ENCODE assay signal across 22 cellular contexts in the genomic region with DNA sequence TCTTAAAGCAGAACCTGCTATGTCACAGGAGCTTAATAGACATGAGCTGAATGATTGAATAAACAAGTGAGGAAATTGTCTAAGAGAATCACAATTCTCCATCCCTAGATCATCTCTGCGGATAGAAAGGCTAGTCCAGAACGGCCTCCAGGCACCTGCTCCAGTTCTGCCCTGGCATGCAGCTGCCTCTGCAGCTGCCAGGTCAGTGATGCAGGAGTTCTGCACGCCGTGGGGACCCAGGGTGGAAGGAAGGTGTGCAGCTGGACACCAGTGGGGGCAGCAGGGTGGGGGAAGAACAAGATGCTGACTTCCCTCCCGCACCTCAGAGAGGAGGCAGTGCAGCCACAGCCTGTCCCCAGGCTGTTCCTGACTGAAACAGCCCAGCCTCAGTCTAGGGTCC.
A peak's percentile ranks its signal among the peaks of the same experiment; 100 is the strongest.
DNase-seq lines count a peak whose midpoint lies in the region; ATAC-seq and TF ChIP-seq lines count a peak whose summit lies in the region.
"Had no signal": no experiment of that assay in that cellular context is flagged by ENCODE, and none has a peak within 500 bp of the region (broad histone marks: within the 10 kb centered on the region; RNA-seq: fewer than 3 reads in every experiment).

No MANE protein-coding gene starts in this region.

- in situ Hi-C loops in gastrocnemius medialis (cut with MboI; ENCODE audit: low sequenced_read_pairs in 4 of 4): no loop called here

- no peaks in the 10 kb centered on the region for H3K27me3 ChIP-seq in cardiac muscle cell
- no peaks in the 10 kb centered on the region for H3K27me3 ChIP-seq in gastrocnemius medialis
- H3K27me3 ChIP-seq: BE2C, neutrophil had no signal

- H3K9me3 ChIP-seq in cardiac muscle cell (ENCODE audit: low read depth) (no peaks in the 10 kb centered on the region), gastrocnemius medialis (no peaks in the 10 kb centered on the region)
- H3K9me3 ChIP-seq: neutrophil, thoracic aorta had no signal

- H3K4me1 ChIP-seq in cardiac muscle cell (ENCODE audit: low read depth) (peaks cover 22% of the 10 kb centered on the region), gastrocnemius medialis (peaks cover 15 to 16% of the 10 kb centered on the region in 2 donors)

- no peaks in the 10 kb centered on the region for H3K4me1 Mint-ChIP-seq in progenitor cell of endocrine pancreas (ENCODE audit: low read depth)
- H3K4me1 Mint-ChIP-seq: IgD-negative memory B cell had no signal

- no peaks in the 10 kb centered on the region for H3K9me3 Mint-ChIP-seq in progenitor cell of endocrine pancreas (ENCODE audit: low read depth)
- H3K9me3 Mint-ChIP-seq: activated CD4-positive, alpha-beta T cell treated with anti-CD3 and anti-CD28 coated beads, Interleukin-2, amount 10 ng/mL, durations not matched to agents 24 days and 14 days; dendritic cell treated with granulocyte-macrophage colony-stimulating factor and Interleukin-4, amounts not matched to agents 40 ng/mL and 50 ng/mL, for 4 days; T-helper 2 cell treated with Interferon-gamma antibody and Interleukin-4, amounts not matched to agents 5 μg/mL and 100 μg/mL, for 36 hours had no signal

- H3K27ac ChIP-seq in cardiac muscle cell (peak overlapping the region; percentile 88), gastrocnemius medialis (peak overlapping the region in 3 of 4 donors; percentile 40 to 79 (median 71))
- H3K27ac ChIP-seq: neutrophil, thoracic aorta, VCaP had no signal

- ATAC-seq in gastrocnemius medialis: peak; percentile 55 to 69

- H3K36me3 ChIP-seq in cardiac muscle cell (no peaks in the 10 kb centered on the region), gastrocnemius medialis (no peaks in the 10 kb centered on the region)
- H3K36me3 ChIP-seq: BE2C, neutrophil, thoracic aorta had no signal

- peaks cover 14% of the 10 kb centered on the region for H3K27me3 Mint-ChIP-seq in progenitor cell of endocrine pancreas
- H3K27me3 Mint-ChIP-seq: activated CD4-positive, alpha-beta T cell treated with anti-CD3 and anti-CD28 coated beads, Interleukin-2, amount 10 ng/mL, durations not matched to agents 24 days and 14 days; dendritic cell treated with granulocyte-macrophage colony-stimulating factor and Interleukin-4, amounts not matched to agents 40 ng/mL and 50 ng/mL, for 4 days had no signal

- H3K36me3 Mint-ChIP-seq in progenitor cell of endocrine pancreas (ENCODE audit: insufficient read depth): no peaks in the 10 kb centered on the region
- H3K36me3 Mint-ChIP-seq: IgD-negative memory B cell had no signal

- H3K4me3 ChIP-seq in cardiac muscle cell: no peak overlapping the region
- H3K4me3 ChIP-seq in gastrocnemius medialis: no peak overlapping the region
- H3K4me3 ChIP-seq: thoracic aorta had no signal

- intact Hi-C loops in gastrocnemius medialis (cut with DNase I; ENCODE audit: low total_unique reads): no loop called here

- TF ChIP-seq POLR2A in gastrocnemius medialis (IDR thresholded peaks at IDR 0.05): no peak

- no peak overlapping the region for H3K27ac Mint-ChIP-seq in progenitor cell of endocrine pancreas
- H3K27ac Mint-ChIP-seq: activated CD4-positive, alpha-beta T cell treated with anti-CD3 and anti-CD28 coated beads, Interleukin-2, amount 10 ng/mL, durations not matched to agents 24 days and 14 days; dendritic cell treated with granulocyte-macrophage colony-stimulating factor and Interleukin-4, amounts not matched to agents 40 ng/mL and 50 ng/mL, for 4 days; IgD-negative memory B cell; T-helper 2 cell treated with Interferon-gamma antibody and Interleukin-4, amounts not matched to agents 5 μg/mL and 100 μg/mL, for 36 hours had no signal

- DNase-seq in NCI-H748 (lab: John Stamatoyannopoulos, UW; ENCODE audit: unreplicated experiment) (peak; percentile 2), NCI-H748 treated with DMSO at 0.1 percent for 48 hours (lab: John Stamatoyannopoulos, UW) (no peak), NCI-H345 (lab: John Stamatoyannopoulos, UW) (peak; percentile 21), cardiac muscle cell (ENCODE audit: low read depth in 1 of 2, low spot score in 1 of 2) (no peak), gastrocnemius medialis (peak in 1 of 2 donors; percentile 56), 8988T (no peak), progenitor cell of endocrine pancreas (ENCODE audit: low spot score, unreplicated experiment) (no peak), NCI-H526 (lab: John Stamatoyannopoulos, UW) (no peak)
- DNase-seq: activated CD4-positive, alpha-beta T cell treated with anti-CD3 and anti-CD28 coated beads, Interleukin-2, amount 10 ng/mL, durations not matched to agents 24 days and 14 days; activated naive CD4-positive, alpha-beta T cell treated with Interleukin-2 at 50 U/mL for 16 hours; activated T-cell treated with anti-CD3 and anti-CD28 coated beads, Interleukin-2, amount 50 U/mL, for 48 hours; amniotic stem cell; BE2C; mammary epithelial cell; NCI-H187; small intestine had no signal

- H3K4me3 Mint-ChIP-seq in progenitor cell of endocrine pancreas (ENCODE audit: low read depth): no peak overlapping the region
- H3K4me3 Mint-ChIP-seq: activated CD4-positive, alpha-beta T cell treated with anti-CD3 and anti-CD28 coated beads, Interleukin-2, amount 10 ng/mL, durations not matched to agents 24 days and 14 days; dendritic cell treated with granulocyte-macrophage colony-stimulating factor and Interleukin-4, amounts not matched to agents 40 ng/mL and 50 ng/mL, for 4 days; IgD-negative memory B cell; T-helper 2 cell treated with Interferon-gamma antibody and Interleukin-4, amounts not matched to agents 5 μg/mL and 100 μg/mL, for 36 hours had no signal

- TF ChIP-seq CTCF in cardiac muscle cell (IDR thresholded peaks at IDR 0.05; ENCODE audit: low read depth, low read length) (no peak), gastrocnemius medialis (IDR thresholded peaks at IDR 0.05 in 4 of 5, conservative IDR thresholded peaks at IDR 0.05 in 1 of 5) (no peak), progenitor cell of endocrine pancreas (IDR thresholded peaks at IDR 0.05; ENCODE audit: unreplicated experiment) (no peak)

Comparison
In these comparisons a context has a peak if more than half of its experiments do, and no peak if none do; other contexts are left out.
1. DNase-seq: peak in NCI-H748 (single experiment) and NCI-H345 (single experiment); none in NCI-H748 treated with DMSO at 0.1 percent for 48 hours (single experiment), cardiac muscle cell (0 of 2), 8988T (single experiment), progenitor cell of endocrine pancreas (single experiment) and NCI-H526 (0 of 2).